Comparison of ENCODE assay signal across 21 cellular contexts in genomic region chr7:159212226-159212625, GRCh38.
"Had no signal": no experiment of that assay in that cellular context is flagged by ENCODE, and none has a peak within 500 bp of the region (broad histone marks: within the 10 kb centered on the region; RNA-seq: fewer than 3 reads in every experiment).

No MANE protein-coding gene starts in this region.

- H3K36me3 Mint-ChIP-seq: memory B cell; mesothelial cell of epicardium; natural killer cell; neural progenitor cell; stimulated activated naive B cell treated with anti-CD40 and anti-IgM and Interleukin-4, amounts not matched to agents 10 μg/mL and 1 μg/mL and 100 μg/mL, for 72 hours had no signal

- H3K36me3 ChIP-seq: gastrocnemius medialis, heart right ventricle, left lung, lower lobe of right lung, neural progenitor cell, spleen, transverse colon had no signal

- H3K27me3 ChIP-seq: gastrocnemius medialis, neural progenitor cell, spleen, testis, transverse colon had no signal

- H3K4me1 ChIP-seq: gastrocnemius medialis, left lung, lower lobe of right lung, neural progenitor cell, parathyroid adenoma, psoas muscle, testis had no signal

- H3K27ac ChIP-seq: gastrocnemius medialis, left lung, lower lobe of right lung, neural progenitor cell, parathyroid adenoma, psoas muscle, spleen, testis, transverse colon had no signal

- H3K4me3 Mint-ChIP-seq: memory B cell; mesothelial cell of epicardium; natural killer cell; neural progenitor cell; stimulated activated naive B cell treated with anti-CD40 and anti-IgM and Interleukin-4, amounts not matched to agents 10 μg/mL and 1 μg/mL and 100 μg/mL, for 72 hours; stimulated activated naive CD8-positive, alpha-beta T cell treated with anti-CD3 and anti-CD28 coated beads, Interleukin-15, amount 100 ng/mL, for 72 hours had no signal

- H3K27me3 Mint-ChIP-seq: memory B cell; stimulated activated naive CD8-positive, alpha-beta T cell treated with anti-CD3 and anti-CD28 coated beads, Interleukin-15, amount 100 ng/mL, for 72 hours had no signal

- H3K4me3 ChIP-seq: gastrocnemius medialis, heart right ventricle, left lung, lower lobe of right lung, neural progenitor cell, psoas muscle, spleen, testis, transverse colon had no signal

- H3K9me3 ChIP-seq: gastrocnemius medialis, heart right ventricle, left lung, lower lobe of right lung, psoas muscle, spleen, testis, transverse colon had no signal

- DNase-seq: cerebellar nuclear complex; effector CD4-positive, alpha-beta T cell; gastrocnemius medialis; heart right ventricle; left lung; lower lobe of right lung; natural killer cell; psoas muscle; retina; spleen; stimulated activated CD4-positive, alpha-beta T cell treated with anti-CD3 and anti-CD28 coated beads, Interleukin-15, amount 100 ng/mL, for 24 hours; stimulated activated CD4-positive, alpha-beta T cell treated with anti-CD3 and anti-CD28 coated beads, Interleukin-1b, Interleukin-23, amount 100 ng/mL, for 48 hours; stimulated activated CD4-positive, alpha-beta T cell treated with anti-CD3 and anti-CD28 coated beads, Interleukin-4, amount 100 ng/mL, for 4 hours; stimulated activated naive B cell treated with anti-CD40 and anti-IgM and Interleukin-4, amounts not matched to agents 10 μg/mL and 1 μg/mL and 100 μg/mL, for 72 hours; stimulated activated naive CD8-positive, alpha-beta T cell treated with anti-CD3 and anti-CD28 coated beads, Interleukin-15, amount 100 ng/mL, for 72 hours; testis; transverse colon had no signal

- H3K9me3 Mint-ChIP-seq: memory B cell; natural killer cell; neural progenitor cell; stimulated activated naive B cell treated with anti-CD40 and anti-IgM and Interleukin-4, amounts not matched to agents 10 μg/mL and 1 μg/mL and 100 μg/mL, for 72 hours; stimulated activated naive CD8-positive, alpha-beta T cell treated with anti-CD3 and anti-CD28 coated beads, Interleukin-15, amount 100 ng/mL, for 72 hours had no signal

- H3K27ac Mint-ChIP-seq: memory B cell; mesothelial cell of epicardium; natural killer cell; neural progenitor cell; stimulated activated naive B cell treated with anti-CD40 and anti-IgM and Interleukin-4, amounts not matched to agents 10 μg/mL and 1 μg/mL and 100 μg/mL, for 72 hours had no signal

- H3K9ac ChIP-seq: neural progenitor cell, parathyroid adenoma had no signal

- H3K4me1 Mint-ChIP-seq: memory B cell; mesothelial cell of epicardium; stimulated activated naive B cell treated with anti-CD40 and anti-IgM and Interleukin-4, amounts not matched to agents 10 μg/mL and 1 μg/mL and 100 μg/mL, for 72 hours; stimulated activated naive CD8-positive, alpha-beta T cell treated with anti-CD3 and anti-CD28 coated beads, Interleukin-15, amount 100 ng/mL, for 72 hours had no signal
